In genomic region chr13:94280357-94280756, GRCh38 we compare ENCODE assay signal across 20 cellular contexts.
A peak's percentile ranks its signal among the peaks of the same experiment; 100 is the strongest.
DNase-seq lines count a peak whose midpoint lies in the region; ATAC-seq, FAIRE-seq and TF ChIP-seq lines count a peak whose summit lies in the region.
"Had no signal": no experiment of that assay in that cellular context is flagged by ENCODE, and none has a peak within 500 bp of the region (broad histone marks: within the 10 kb centered on the region; RNA-seq: fewer than 3 reads in every experiment).

No MANE protein-coding gene starts in this region.

- TF ChIP-seq RAD21 in A549 (conservative IDR thresholded peaks at IDR 0.05 in 1 of 2, IDR thresholded peaks at IDR 0.05 in 1 of 2) = no peak

- H3K9me3 ChIP-seq in A549 = no peaks in the 10 kb centered on the region
- H3K9me3 ChIP-seq: SJCRH30 had no signal

- TF ChIP-seq CTCF in A549 (IDR thresholded peaks at IDR 0.05) = no peak

- H3K27ac ChIP-seq in A549 = no peak overlapping the region
- H3K27ac ChIP-seq: BLaER1 treated with 17β-estradiol and CSF1 and Interleukin-3, amounts not matched to agents 10 nM and 100 nM; SJCRH30 had no signal

- peak in 1 of 2 experiments; percentile 36; a peak in 1 of 6 replicates for ATAC-seq in A549
- ATAC-seq in HG03097 (IDR thresholded peaks at IDR 0.05; ENCODE audit: low FRiP score, unreplicated experiment) = no peak
- ATAC-seq: GM23338, PC-3 had no signal

- no peak overlapping the region for H3K4me3 ChIP-seq in A549
- H3K4me3 ChIP-seq: BLaER1 treated with 17β-estradiol and CSF1 and Interleukin-3, amounts not matched to agents 10 nM and 100 nM; GM23338; SJCRH30 had no signal

- POLR2A ChIA-PET in A549 (lab: Yijun Ruan, JAX) = no interaction called here

- 0 out of 3 replicates have a peak, but pooled peaks cover 5% of the 10 kb centered on the region for H3K4me1 ChIP-seq in A549
- H3K4me1 ChIP-seq: BLaER1 treated with 17β-estradiol and CSF1 and Interleukin-3, amounts not matched to agents 10 nM and 100 nM; SJCRH30 had no signal

- WGBS in A549 (ENCODE audit: missing lambda C conversion rate) = 10% methylated on average over 3 of the region's 3 CpGs

- CTCF ChIA-PET in A549 (lab: Yijun Ruan, JAX) = no interaction called here

- peak overlapping the region; percentile 25; the same call in 1 of the 3 replicates for H3K4me2 ChIP-seq in A549
- H3K4me2 ChIP-seq: BLaER1 treated with 17β-estradiol and CSF1 and Interleukin-3, amounts not matched to agents 10 nM and 100 nM; GM23338 had no signal

- peak in 1 of 2 experiments; percentile 2 for DNase-seq in A549 (ENCODE audit: low read depth in 1 of 2, low spot score in 1 of 2)
- DNase-seq in HK-2 (ENCODE audit: unreplicated experiment) = peak; percentile 1
- peak; percentile 46 for DNase-seq in astrocyte of the hippocampus (ENCODE audit: low read depth, low spot score)
- peak; percentile 59 for DNase-seq in kidney tubule cell (ENCODE audit: low spot score)
- DNase-seq in NCI-H1436 (lab: John Stamatoyannopoulos, UW) = no peak
- no peak for DNase-seq in HT-29 (ENCODE audit: low spot score)
- DNase-seq in GM03348 (ENCODE audit: low spot score) = no peak
- DNase-seq: 8988T; CD8-positive, alpha-beta memory T cell; DMS79 treated with DMSO at 0.1 percent for 48 hours; GF-D8; NCI-H1930; NCI-H2171; NCI-H446; PC-3; SJCRH30 had no signal

- no peak for TF ChIP-seq EP300 in A549 (IDR thresholded peaks at IDR 0.05)

- no peak for TF ChIP-seq POLR2A in A549 (IDR thresholded peaks at IDR 0.05; ENCODE audit: low read length)

- no peak for FAIRE-seq in A549 (lab: Jason Lieb, UNC)
- FAIRE-seq: GM12892 had no signal

TF ChIP-seq in A549, 52 proteins besides CTCF, POLR2A, EP300 and RAD21:
- TF ChIP-seq RFX5 (IDR thresholded peaks at IDR 0.05) (no peak), KDM5A (IDR thresholded peaks at IDR 0.05) (no peak), SREBF2 (IDR thresholded peaks at IDR 0.05) (no peak)
- TF ChIP-seq, protein P1, sequence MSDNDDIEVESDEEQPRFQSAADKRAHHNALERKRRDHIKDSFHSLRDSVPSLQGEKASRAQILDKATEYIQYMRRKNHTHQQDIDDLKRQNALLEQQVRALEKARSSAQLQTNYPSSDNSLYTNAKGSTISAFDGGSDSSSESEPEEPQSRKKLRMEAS (IDR thresholded peaks at IDR 0.05) = no peak
TF ChIP-seq in A549: peak in this region for 0.

Comparison
In these comparisons a context has a peak if more than half of its experiments do, and no peak if none do; other contexts are left out.
1. DNase-seq: peak in HK-2 (single experiment), astrocyte of the hippocampus (single experiment) and kidney tubule cell (single experiment); none in NCI-H1436 (single experiment), HT-29 (single experiment) and GM03348 (single experiment).